8 cellular contexts compared by ENCODE assay signal in the genomic region with DNA sequence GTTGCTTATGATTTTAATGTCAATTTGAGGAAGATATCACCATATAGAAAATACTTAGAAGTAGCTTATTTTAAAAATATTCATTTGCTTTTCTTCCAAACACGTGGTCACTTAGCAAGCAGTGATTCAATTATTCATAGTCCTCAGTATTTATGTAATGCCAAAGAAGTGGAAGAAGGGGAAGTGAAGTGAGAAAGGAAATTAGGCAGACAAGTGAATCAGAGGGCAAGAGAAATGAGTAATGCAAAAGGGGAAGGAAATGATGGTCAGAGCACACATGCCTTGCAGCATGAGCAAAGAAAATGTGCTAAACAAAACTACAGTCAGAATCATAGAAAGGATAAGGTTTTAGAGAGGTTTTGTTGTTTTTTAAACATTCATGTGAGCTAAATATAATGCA. TPM values are rescaled to one million over a fixed set of nuclear protein-coding genes. Genes with fewer than 3 reads are reported as not detected.
DNase-seq lines count a peak whose midpoint lies in the region; ATAC-seq and TF ChIP-seq lines count a peak whose summit lies in the region.

No MANE protein-coding gene starts in this region.

- peaks cover 3% of the 10 kb centered on the region; the same call in 1 of the 2 replicates for H3K9me3 ChIP-seq in OCI-LY3 (ENCODE audit: insufficient read depth, low read length)

- peak; percentile 81 to 95 for ATAC-seq in activated T-cell treated with anti-CD3 and anti-CD28 coated beads, Interleukin-2, amount 50 U/mL, for 72 hours (replicated peaks in 1 of 2)
- ATAC-seq in HG02798 (IDR thresholded peaks at IDR 0.05; ENCODE audit: poor library complexity, unreplicated experiment) = peak; percentile 86
- ATAC-seq in omental fat pad (ENCODE audit: low FRiP score) = peak; percentile 62

- H3K27ac ChIP-seq in OCI-LY3 (ENCODE audit: low read length) = peak overlapping the region; percentile 68

- peaks cover 14 to 27% of the 10 kb centered on the region in 2 donors for H3K36me3 Mint-ChIP-seq in activated T-cell treated with anti-CD3 and anti-CD28 coated beads, Interleukin-2, amount 50 U/mL, for 72 hours (ENCODE audit: insufficient read depth in 2 of 2)

- peaks cover 28% of the 10 kb centered on the region for H3K4me1 Mint-ChIP-seq in activated T-cell treated with anti-CD3 and anti-CD28 coated beads, Interleukin-2, amount 50 U/mL, for 72 hours (ENCODE audit: low read depth)

- no peaks in the 10 kb centered on the region for H3K27me3 Mint-ChIP-seq in activated T-cell treated with anti-CD3 and anti-CD28 coated beads, Interleukin-2, amount 50 U/mL, for 72 hours (ENCODE audit: low read depth)

- H3K27ac Mint-ChIP-seq in activated T-cell treated with anti-CD3 and anti-CD28 coated beads, Interleukin-2, amount 50 U/mL, for 72 hours = peak overlapping the region; percentile 21

- no peak for TF ChIP-seq CTCF in OCI-LY3 (IDR thresholded peaks at IDR 0.05; ENCODE audit: low read depth, low read length)
- TF ChIP-seq CTCF in omental fat pad (IDR thresholded peaks at IDR 0.05) = no peak

- H3K79me2 ChIP-seq in OCI-LY3 (ENCODE audit: low read length) = no peaks in the 10 kb centered on the region

- no peaks in the 10 kb centered on the region for H3K9me3 Mint-ChIP-seq in activated T-cell treated with anti-CD3 and anti-CD28 coated beads, Interleukin-2, amount 50 U/mL, for 72 hours

- DNase-seq in activated T-cell treated with anti-CD3 and anti-CD28 coated beads, Interleukin-2, amount 50 U/mL, for 72 hours = no peak
- no peak for DNase-seq in activated T-cell treated with anti-CD3 and anti-CD28 coated beads, Interleukin-2, amount 50 U/mL, for 1 hour
- DNase-seq in dermis blood vessel endothelial cell (peak; percentile 96), omental fat pad (ENCODE audit: low spot score) (no peak)
- DNase-seq in stimulated activated CD4-positive, alpha-beta T cell treated with anti-CD3 and anti-CD28 coated beads, Interleukin-4, amount 100 ng/mL, for 24 hours = no peak
- no peak for DNase-seq in activated CD4-positive, CD25-positive, alpha-beta regulatory T cell (lab: John Stamatoyannopoulos, UW)

- H3K36me3 ChIP-seq in OCI-LY3 (replicated peaks; ENCODE audit: low read depth, low read length) = peaks cover 34% of the 10 kb centered on the region

- no peaks in the 10 kb centered on the region for H4K20me1 ChIP-seq in OCI-LY3 (ENCODE audit: insufficient read depth, low read length)

- H3K4me2 ChIP-seq in OCI-LY3 (ENCODE audit: low read length) = peak overlapping the region; percentile 50

- H3K9ac ChIP-seq in OCI-LY3 (ENCODE audit: low read length) = no peak overlapping the region; the same call in 1 of the 2 replicates

- H3K4me1 ChIP-seq in OCI-LY3 (ENCODE audit: low read length) = peaks cover 46% of the 10 kb centered on the region

- no peak overlapping the region for H2AFZ ChIP-seq in OCI-LY3 (ENCODE audit: low read depth, low read length)

- H3K4me3 Mint-ChIP-seq in activated T-cell treated with anti-CD3 and anti-CD28 coated beads, Interleukin-2, amount 50 U/mL, for 72 hours = peak overlapping the region; percentile 13 to 25

- peak overlapping the region; percentile 7; the same call in 1 of the 2 replicates for H3K4me3 ChIP-seq in OCI-LY3 (ENCODE audit: low read length)

- H3K27me3 ChIP-seq in OCI-LY3 (ENCODE audit: low read depth, low read length) = no peaks in the 10 kb centered on the region

RNA-seq across cellular contexts. Expression of gene SDCCAG8, which starts 31.8 kb away (rescaled TPM):
- 10 to 100 TPM; 31.3 to 40.2 TPM for total RNA-seq in activated T-cell treated with anti-CD3 and anti-CD28 coated beads, Interleukin-2, amount 50 U/mL, for 72 hours
- total RNA-seq in dermis blood vessel endothelial cell = 38.2 and 48.2 TPM in 2 replicates
- 10 to 100 TPM; 37.1 to 60.2 (median 48.6) TPM for total RNA-seq in omental fat pad

RNA-seq across cellular contexts. Expression of gene CEP170, which starts 32.6 kb away (rescaled TPM):
- total RNA-seq in activated T-cell treated with anti-CD3 and anti-CD28 coated beads, Interleukin-2, amount 50 U/mL, for 72 hours = 10 to 100 TPM; 49.4 to 54.7 TPM
- total RNA-seq in dermis blood vessel endothelial cell = 87.3 and 143 TPM in 2 replicates
- total RNA-seq in omental fat pad = 10 to 100 TPM; 41.6 to 81.5 (median 56.1) TPM
